In genomic region chr18:57819671-57820460, GRCh38 we compare ENCODE assay signal across 8 cellular contexts. TPM values are rescaled to one million over a fixed set of nuclear protein-coding genes. Genes with fewer than 3 reads are reported as not detected.
DNase-seq lines count a peak whose midpoint lies in the region; ATAC-seq and TF ChIP-seq lines count a peak whose summit lies in the region.

No MANE protein-coding gene starts in this region.

- peaks cover 0 to 2% (median 0%) of the 10 kb centered on the region in 7 donors for H3K9me3 Mint-ChIP-seq in CD14-positive monocyte

- no TSS peak for BruUV-seq in mammary epithelial cell (replicated peaks; lab: Mats Ljungman, UMichigan)

- H3K27me3 ChIP-seq in mammary epithelial cell (ENCODE audit: insufficient read depth, low read length): no peaks in the 10 kb centered on the region

- H3K4me1 Mint-ChIP-seq in CD14-positive monocyte: peaks cover 4% of the 10 kb centered on the region

- WGBS in mammary epithelial cell (ENCODE audit: low coverage, missing lambda C conversion rate): 46% methylated on average over 10 of the region's 10 CpGs

- dilution Hi-C loops in mammary epithelial cell (cut with HindIII; ENCODE audit: low sequenced_read_pairs): no loop called here

- intact Hi-C loops in mammary epithelial cell (cut with micrococcal nuclease): no loop called here
- intact Hi-C loops in CD14-positive monocyte (cut with micrococcal nuclease): no loop called here

- no peak overlapping the region for H3K4me3 ChIP-seq in mammary epithelial cell (replicated peaks in 1 of 3; ENCODE audit: insufficient read depth in 1 of 3, low read depth in 2 of 3, low read length in 3 of 3)

- H3K4me2 ChIP-seq in mammary epithelial cell (ENCODE audit: insufficient read depth, low read depth, low read length): peak overlapping the region; percentile 17

- H3K27me3 Mint-ChIP-seq in CD14-positive monocyte (ENCODE audit: low read depth in 3 of 3): peaks cover 1 to 4% (median 2%) of the 10 kb centered on the region in 3 donors

- no peak overlapping the region for H3K9ac ChIP-seq in mammary epithelial cell (ENCODE audit: insufficient read depth, low read length)

- CTCF ChIA-PET in mammary epithelial cell (lab: Charles Lee; ENCODE audit: low non-redundant PET): no interaction called here

- DNase-seq in A172 (ENCODE audit: low spot score): peak; percentile 92
- peak; percentile 87 for DNase-seq in NCI-H2107 treated with DMSO at 0.1 percent for 48 hours (lab: John Stamatoyannopoulos, UW; ENCODE audit: unreplicated experiment)
- DNase-seq in mammary epithelial cell: peak; percentile 87
- peak; percentile 97 to 98 for DNase-seq in lung microvascular endothelial cell (ENCODE audit: low read depth in 2 of 2)
- DNase-seq in CD14-positive monocyte (ENCODE audit: low spot score): no peak
- no peak for DNase-seq in stimulated activated CD4-positive, alpha-beta T cell treated with anti-CD3 and anti-CD28 coated beads, Interleukin-4, amount 100 ng/mL, for 24 hours
- DNase-seq in stimulated activated naive CD4-positive, alpha-beta T cell (lab: John Stamatoyannopoulos, UW): no peak

- no peak overlapping the region for H3K27ac Mint-ChIP-seq in CD14-positive monocyte

- in situ Hi-C loops in mammary epithelial cell (cut with MboI; ENCODE audit: low sequenced_read_pairs in 2 of 2): no loop called here

- peak; percentile 68 for ATAC-seq in GM21381 (IDR thresholded peaks at IDR 0.05; ENCODE audit: unreplicated experiment)

- H3K27ac ChIP-seq in mammary epithelial cell (ENCODE audit: insufficient read depth, low read depth, low read length): no peak overlapping the region

- no peaks in the 10 kb centered on the region for H4K20me1 ChIP-seq in mammary epithelial cell (ENCODE audit: insufficient read depth, low read length)

- no peak for TF ChIP-seq CTCF in mammary epithelial cell (conservative IDR thresholded peaks at IDR 0.05 in 1 of 2, IDR thresholded peaks at IDR 0.05 in 1 of 2; ENCODE audit: extremely low read depth in 1 of 2, insufficient read depth in 1 of 2, low read depth in 1 of 2, low read length in 2 of 2)
- no peak for TF ChIP-seq CTCF in CD14-positive monocyte (IDR thresholded peaks at IDR 0.05)

- H3K4me3 Mint-ChIP-seq in CD14-positive monocyte: peak overlapping the region in 1 of 2 donors; percentile 44

- peaks cover 12% of the 10 kb centered on the region for H3K4me1 ChIP-seq in mammary epithelial cell (ENCODE audit: insufficient read depth, low read length)

- peak overlapping the region; percentile 3 for H2AFZ ChIP-seq in mammary epithelial cell (ENCODE audit: low read depth, low read length)

- H3K36me3 ChIP-seq in mammary epithelial cell (ENCODE audit: insufficient read depth, low read length): no peaks in the 10 kb centered on the region

- no peaks in the 10 kb centered on the region for H3K36me3 Mint-ChIP-seq in CD14-positive monocyte

- H3K79me2 ChIP-seq in mammary epithelial cell (ENCODE audit: insufficient read depth, low read length): no peaks in the 10 kb centered on the region

- H3K9me3 ChIP-seq in mammary epithelial cell (replicated peaks; ENCODE audit: insufficient read depth, low read length): no peaks in the 10 kb centered on the region

RNA-seq across cellular contexts. Expression of gene ATP8B1, which starts 16.8 kb away (rescaled TPM):
- 38.2 and 38.8 TPM in 2 replicates for total RNA-seq in A172 (2014; rRNA removed; shearing (Covaris generic))
- total RNA-seq in mammary epithelial cell (10 to 100 TPM; 12.7 to 15.0 TPM), lung microvascular endothelial cell (10.5 and 33.3 TPM in 2 replicates)
- polyA plus RNA-seq in mammary epithelial cell (6.8 TPM), CD14-positive monocyte (under 1 TPM; 0.02 to 0.11 TPM)
- 18.6 TPM for polyA minus RNA-seq in mammary epithelial cell

Comparison
In these comparisons a context has a peak if more than half of its experiments do, and no peak if none do; other contexts are left out.
1. DNase-seq: peak in A172 (single experiment), NCI-H2107 treated with DMSO at 0.1 percent for 48 hours (single experiment), mammary epithelial cell (single experiment) and lung microvascular endothelial cell (2 of 2); none in CD14-positive monocyte (single experiment), stimulated activated CD4-positive, alpha-beta T cell treated with anti-CD3 and anti-CD28 coated beads, Interleukin-4, amount 100 ng/mL, for 24 hours (single experiment) and stimulated activated naive CD4-positive, alpha-beta T cell (0 of 6).